ENCODE assay signal across 1 cellular context in genomic region chr3:186316666-186317260, GRCh38.
TF ChIP-seq lines count a peak whose summit lies in the region.

No MANE protein-coding gene starts in this region.

TF ChIP-seq in HepG2, 621 proteins besides CTCF, POLR2A, EP300 and RAD21 (continued from another document):
- no peak for TF ChIP-seq ZNF616 (CRISPR knock-in tag; IDR thresholded peaks at IDR 0.05; ENCODE audit: low read depth)
- TF ChIP-seq ZNF513 (CRISPR knock-in tag; conservative IDR thresholded peaks at IDR 0.05) = no peak
- no peak for TF ChIP-seq ZNF235 (CRISPR knock-in tag; IDR thresholded peaks at IDR 0.05; ENCODE audit: borderline replicate concordance)
- TF ChIP-seq HMG20B (CRISPR knock-in tag; conservative IDR thresholded peaks at IDR 0.05) = no peak
